ENCODE assay signal across 23 cellular contexts in genomic region chr1:87853576-87854351, GRCh38.
DNase-seq lines count a peak whose midpoint lies in the region; ATAC-seq, FAIRE-seq and TF ChIP-seq lines count a peak whose summit lies in the region.
"Had no signal": no experiment of that assay in that cellular context is flagged by ENCODE, and none has a peak within 500 bp of the region (broad histone marks: within the 10 kb centered on the region; RNA-seq: fewer than 3 reads in every experiment).

No MANE protein-coding gene starts in this region.

- DNase-seq in HepG2 (ENCODE audit: low spot score) (no peak), right lobe of liver (no peak), UCSD-AML1 (lab: John Stamatoyannopoulos, UW; ENCODE audit: unreplicated experiment) (peak; percentile 8), fibroblast of peridontal ligament (ENCODE audit: extremely low read depth) (peak; percentile 5), foreskin melanocyte (no peak), tibial nerve (ENCODE audit: low spot score in 2 of 2) (no peak), immature natural killer cell (no peak)
- DNase-seq: ACHN; activated CD4-positive, alpha-beta T cell treated with anti-CD3 and anti-CD28 coated beads, Interleukin-2, amount 10 ng/mL, durations not matched to agents 24 days and 14 days; CD4-positive, CD25-positive, alpha-beta regulatory T cell; colonic mucosa; gastrocnemius medialis; mesendoderm; naive thymus-derived CD4-positive, alpha-beta T cell; NCI-H1105 treated with DMSO at 0.1 percent for 48 hours; NCI-H510A treated with DMSO at 0.1 percent for 48 hours; SW 1271 had no signal

- no peaks in the 10 kb centered on the region for H3K4me1 Mint-ChIP-seq in immature natural killer cell
- H3K4me1 Mint-ChIP-seq: activated CD4-positive, alpha-beta T cell treated with anti-CD3 and anti-CD28 coated beads, Interleukin-2, amount 10 ng/mL, durations not matched to agents 24 days and 14 days; CD4-positive, CD25-positive, alpha-beta regulatory T cell; naive thymus-derived CD4-positive, alpha-beta T cell; stimulated activated effector memory CD8-positive, alpha-beta T cell treated with anti-CD3 and anti-CD28 coated beads, Interleukin-12 subunit alpha, Interleukin-12 subunit beta, amount 100 ng/mL, for 72 hours had no signal

- H3K9me3 ChIP-seq in HepG2 (ENCODE audit: low read length): no peaks in the 10 kb centered on the region
- no peaks in the 10 kb centered on the region for H3K9me3 ChIP-seq in right lobe of liver
- no peaks in the 10 kb centered on the region for H3K9me3 ChIP-seq in tibial nerve
- H3K9me3 ChIP-seq: colonic mucosa, gastrocnemius medialis, suprapubic skin had no signal

- TF ChIP-seq POLR2A in HepG2 (IDR thresholded peaks at IDR 0.05; ENCODE audit: insufficient read depth in 1 of 2, low read depth in 2 of 2, low read length in 2 of 2) (no peak), right lobe of liver (IDR thresholded peaks at IDR 0.05) (no peak), tibial nerve (IDR thresholded peaks at IDR 0.05) (no peak)

- ATAC-seq in HepG2 (no peak), right lobe of liver (no peak), HG03108 (IDR thresholded peaks at IDR 0.05; ENCODE audit: unreplicated experiment) (no peak)
- ATAC-seq: activated naive CD4-positive, alpha-beta T cell treated with anti-CD3 and anti-CD28 coated beads, Interleukin-2, amount 50 U/mL, for 72 hours; gastrocnemius medialis; naive thymus-derived CD4-positive, alpha-beta T cell; right cardiac atrium; stimulated activated effector memory CD8-positive, alpha-beta T cell treated with anti-CD3 and anti-CD28 coated beads, Interleukin-12 subunit alpha, Interleukin-12 subunit beta, amount 100 ng/mL, for 72 hours had no signal

- no peaks in the 10 kb centered on the region for H3K79me2 ChIP-seq in HepG2 (ENCODE audit: insufficient read depth, low read length)

- CTCF ChIA-PET in HepG2 (lab: Yijun Ruan, JAX; ENCODE audit: low intra/inter-chr PET ratio, low total read pairs): no interaction called here

- no peak overlapping the region for H3K27ac ChIP-seq in HepG2 (ENCODE audit: extremely low read length, insufficient read depth, low read length)
- no peak overlapping the region for H3K27ac ChIP-seq in right lobe of liver
- no peak overlapping the region for H3K27ac ChIP-seq in tibial nerve
- H3K27ac ChIP-seq: colonic mucosa, gastrocnemius medialis, suprapubic skin had no signal

- H3K27ac Mint-ChIP-seq in immature natural killer cell: no peak overlapping the region
- H3K27ac Mint-ChIP-seq: activated CD4-positive, alpha-beta T cell treated with anti-CD3 and anti-CD28 coated beads, Interleukin-2, amount 10 ng/mL, durations not matched to agents 24 days and 14 days; activated naive CD4-positive, alpha-beta T cell treated with anti-CD3 and anti-CD28 coated beads, Interleukin-2, amount 50 U/mL, for 72 hours; CD4-positive, CD25-positive, alpha-beta regulatory T cell; naive thymus-derived CD4-positive, alpha-beta T cell; stimulated activated effector memory CD8-positive, alpha-beta T cell treated with anti-CD3 and anti-CD28 coated beads, Interleukin-12 subunit alpha, Interleukin-12 subunit beta, amount 100 ng/mL, for 72 hours had no signal

- no peak overlapping the region for H2AFZ ChIP-seq in HepG2 (ENCODE audit: low read length)

- no peaks in the 10 kb centered on the region for H3K36me3 Mint-ChIP-seq in immature natural killer cell
- H3K36me3 Mint-ChIP-seq: activated naive CD4-positive, alpha-beta T cell treated with anti-CD3 and anti-CD28 coated beads, Interleukin-2, amount 50 U/mL, for 72 hours; CD4-positive, CD25-positive, alpha-beta regulatory T cell; naive thymus-derived CD4-positive, alpha-beta T cell; stimulated activated effector memory CD8-positive, alpha-beta T cell treated with anti-CD3 and anti-CD28 coated beads, Interleukin-12 subunit alpha, Interleukin-12 subunit beta, amount 100 ng/mL, for 72 hours had no signal

- no peak overlapping the region for H3K4me2 ChIP-seq in HepG2 (ENCODE audit: low read depth, low read length)

- no peaks in the 10 kb centered on the region for H4K20me1 ChIP-seq in HepG2 (ENCODE audit: insufficient read depth, low read length)

- H3K4me3 ChIP-seq in HepG2 (replicated peaks in 1 of 3; ENCODE audit: insufficient read depth in 1 of 3, low read depth in 2 of 3, low read length in 3 of 3): no peak overlapping the region
- no peak overlapping the region for H3K4me3 ChIP-seq in right lobe of liver
- H3K4me3 ChIP-seq in tibial nerve: no peak overlapping the region
- H3K4me3 ChIP-seq: colonic mucosa, gastrocnemius medialis, suprapubic skin had no signal

- TF ChIP-seq EP300 in HepG2 (IDR thresholded peaks at IDR 0.05; ENCODE audit: low read depth in 2 of 2, low read length in 2 of 2) (no peak), HepG2 (CRISPR knock-in tag; IDR thresholded peaks at IDR 0.05; ENCODE audit: borderline replicate concordance) (no peak), tibial nerve (IDR thresholded peaks at IDR 0.05) (no peak)

- in situ Hi-C loops in HepG2 (cut with HindIII; ENCODE audit: extremely low pct_ligation_motif_present, low pct_unique_long_range_greater_than_20kb): no loop called here

- WGBS in HepG2 (ENCODE audit: low lambda C conversion rate): 42% methylated on average over 5 of the region's 5 CpGs
- 42% methylated on average over 5 of the region's 5 CpGs for WGBS in right lobe of liver (ENCODE audit: insufficient coverage, low coverage, low lambda C conversion rate, missing lambda C conversion rate)
- WGBS in tibial nerve, 2 donors: 39 to 52% methylated on average over 5 of the region's 5 CpGs

- H3K27me3 ChIP-seq in HepG2 (ENCODE audit: control insufficient read depth in 1 of 2, insufficient read depth in 2 of 2, low read length in 2 of 2): peaks cover 0 to 2% of the 10 kb centered on the region in 2 experiments; a peak in 1 of 5 replicates
- H3K27me3 ChIP-seq in right lobe of liver: no peaks in the 10 kb centered on the region
- no peaks in the 10 kb centered on the region for H3K27me3 ChIP-seq in tibial nerve
- H3K27me3 ChIP-seq: colonic mucosa, gastrocnemius medialis, suprapubic skin had no signal

- FAIRE-seq in HepG2 (lab: Jason Lieb, UNC): no peak
- FAIRE-seq: GM12891 had no signal

- intact Hi-C loops in HepG2 (cut with micrococcal nuclease; ENCODE audit: unreplicated experiment): no loop called here
- intact Hi-C loops in right lobe of liver (cut with DNase I): no loop called here

- H3K27me3 Mint-ChIP-seq in immature natural killer cell (ENCODE audit: low read depth in 3 of 3): peaks cover 0 to 5% (median 3%) of the 10 kb centered on the region in 3 donors
- H3K27me3 Mint-ChIP-seq: CD4-positive, CD25-positive, alpha-beta regulatory T cell had no signal

- no peaks in the 10 kb centered on the region for H3K4me1 ChIP-seq in HepG2 (ENCODE audit: insufficient read depth, low read length)
- no peaks in the 10 kb centered on the region for H3K4me1 ChIP-seq in right lobe of liver
- no peaks in the 10 kb centered on the region for H3K4me1 ChIP-seq in tibial nerve
- H3K4me1 ChIP-seq: gastrocnemius medialis, suprapubic skin had no signal

- TF ChIP-seq RAD21 in HepG2 (CRISPR knock-in tag; IDR thresholded peaks at IDR 0.05): no peak

- POLR2A ChIA-PET in HepG2 (lab: Yijun Ruan, JAX): no interaction called here

- no TSS peak for BruUV-seq in HepG2 (replicated peaks; lab: Mats Ljungman, UMichigan)

- H3K36me3 ChIP-seq in HepG2 (replicated peaks in 1 of 2; ENCODE audit: control insufficient read depth in 1 of 2, insufficient read depth in 2 of 2, low read length in 2 of 2) (no peaks in the 10 kb centered on the region), right lobe of liver (no peaks in the 10 kb centered on the region), tibial nerve (no peaks in the 10 kb centered on the region)
- H3K36me3 ChIP-seq: colonic mucosa, gastrocnemius medialis, suprapubic skin had no signal

- H3K4me3 Mint-ChIP-seq in immature natural killer cell: no peak overlapping the region
- H3K4me3 Mint-ChIP-seq: activated CD4-positive, alpha-beta T cell treated with anti-CD3 and anti-CD28 coated beads, Interleukin-2, amount 10 ng/mL, durations not matched to agents 24 days and 14 days; CD4-positive, CD25-positive, alpha-beta regulatory T cell; naive thymus-derived CD4-positive, alpha-beta T cell; stimulated activated effector memory CD8-positive, alpha-beta T cell treated with anti-CD3 and anti-CD28 coated beads, Interleukin-12 subunit alpha, Interleukin-12 subunit beta, amount 100 ng/mL, for 72 hours had no signal

- peaks cover 0 to 3% (median 0%) of the 10 kb centered on the region in 6 donors for H3K9me3 Mint-ChIP-seq in immature natural killer cell
- H3K9me3 Mint-ChIP-seq: activated CD4-positive, alpha-beta T cell treated with anti-CD3 and anti-CD28 coated beads, Interleukin-2, amount 10 ng/mL, durations not matched to agents 24 days and 14 days; stimulated activated effector memory CD8-positive, alpha-beta T cell treated with anti-CD3 and anti-CD28 coated beads, Interleukin-12 subunit alpha, Interleukin-12 subunit beta, amount 100 ng/mL, for 72 hours had no signal

- no peak overlapping the region for H3K9ac ChIP-seq in HepG2 (ENCODE audit: insufficient read depth, low read depth, low read length)

- TF ChIP-seq CTCF in HepG2 (CRISPR knock-in tag; IDR thresholded peaks at IDR 0.05) (no peak), right lobe of liver (IDR thresholded peaks at IDR 0.05) (no peak), tibial nerve (IDR thresholded peaks at IDR 0.05) (no peak)

TF ChIP-seq in HepG2, 621 proteins besides CTCF, POLR2A, EP300 and RAD21:
- TF ChIP-seq CEBPB (IDR thresholded peaks at IDR 0.05; ENCODE audit: borderline replicate concordance, low read depth, low read length): peak; percentile 65; the same call in 1 of the 2 replicates
- TF ChIP-seq ATAD3A (CRISPR knock-in tag; IDR thresholded peaks at IDR 0.05): no peak
- no peak for TF ChIP-seq HMGA1 (CRISPR knock-in tag; conservative IDR thresholded peaks at IDR 0.05)
- TF ChIP-seq ZNF776 (CRISPR knock-in tag; IDR thresholded peaks at IDR 0.05): no peak

Comparison
In these comparisons a context has a peak if more than half of its experiments do, and no peak if none do; other contexts are left out.
1. DNase-seq: peak in UCSD-AML1 (single experiment) and fibroblast of peridontal ligament (single experiment); none in HepG2 (single experiment), right lobe of liver (0 of 3), foreskin melanocyte (single experiment), tibial nerve (0 of 2) and immature natural killer cell (0 of 3).